In the genomic region with DNA sequence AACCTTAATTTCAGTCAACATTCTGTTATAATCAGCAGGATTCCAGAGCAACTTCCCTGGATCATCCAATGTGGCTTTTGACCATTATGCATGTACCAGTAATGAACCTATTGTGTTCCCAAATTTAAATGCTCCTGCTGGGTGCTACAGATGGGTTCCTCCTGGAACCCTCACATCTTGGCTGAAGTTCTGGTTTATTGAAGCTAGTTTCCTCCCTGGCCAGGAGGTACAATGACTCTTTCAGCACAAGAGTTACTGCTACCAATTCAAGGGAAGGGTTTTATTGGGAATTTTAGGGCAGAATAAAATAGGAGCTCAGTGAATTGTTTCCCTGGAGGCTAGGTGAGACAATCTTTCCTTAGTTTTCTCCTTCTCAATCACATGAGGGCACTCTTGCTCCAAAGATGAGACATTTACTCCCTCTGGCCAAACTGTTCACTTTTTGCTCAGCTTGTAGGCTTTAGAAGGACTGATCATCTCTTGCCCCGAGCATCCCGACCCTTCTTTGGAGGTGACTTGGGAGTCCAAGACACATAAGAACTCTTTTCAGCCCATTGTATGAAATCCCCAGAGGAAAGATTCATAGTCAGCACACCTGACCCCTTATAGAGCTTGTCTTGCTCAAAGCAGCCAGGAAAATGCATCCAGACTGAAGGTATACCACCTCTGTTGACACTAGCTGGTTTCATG, we compare ENCODE assay signal across 8 cellular contexts. TPM values are rescaled to one million over a fixed set of nuclear protein-coding genes. Genes with fewer than 3 reads are reported as not detected.
A peak's percentile ranks its signal among the peaks of the same experiment; 100 is the strongest.
DNase-seq lines count a peak whose midpoint lies in the region; ATAC-seq and TF ChIP-seq lines count a peak whose summit lies in the region.

No MANE protein-coding gene starts in this region.

- no peak overlapping the region for H3K4me2 ChIP-seq in GM23338

- H3K4me3 ChIP-seq in AG10803 (ENCODE audit: low read length) (no peak overlapping the region), GM23338 (no peak overlapping the region), astrocyte of the spinal cord (ENCODE audit: low read depth, low read length) (no peak overlapping the region)

- intact Hi-C loops in left colon (cut with DNase I, micrococcal nuclease): loop anchor here in 1 of 2 donors (10.0 kb wide), 1 partner anchor 304 kb away; a partner anchor contains a TSS

- H3K27ac ChIP-seq in GM23338 (ENCODE audit: low read depth): no peak overlapping the region

- H3K27me3 ChIP-seq in GM23338 (ENCODE audit: insufficient read depth): no peaks in the 10 kb centered on the region

- H3K36me3 Mint-ChIP-seq in GM23338 (ENCODE audit: low read depth): no peaks in the 10 kb centered on the region
- no peaks in the 10 kb centered on the region for H3K36me3 Mint-ChIP-seq in mesothelial cell of epicardium
- no peaks in the 10 kb centered on the region for H3K36me3 Mint-ChIP-seq in effector memory CD8-positive, alpha-beta T cell (ENCODE audit: insufficient read depth)

- ATAC-seq in GM23338 (peak; percentile 92), left colon (peak; percentile 77), HG03354 (IDR thresholded peaks at IDR 0.05; ENCODE audit: poor library complexity, severe bottlenecking, unreplicated experiment) (no peak)
- no peak for ATAC-seq in effector memory CD8-positive, alpha-beta T cell (replicated peaks)

- H3K4me1 Mint-ChIP-seq in GM23338: no peaks in the 10 kb centered on the region; the same call in 1 of the 3 replicates
- H3K4me1 Mint-ChIP-seq in mesothelial cell of epicardium: peaks cover 13% of the 10 kb centered on the region
- H3K4me1 Mint-ChIP-seq in effector memory CD8-positive, alpha-beta T cell (ENCODE audit: low read depth in 2 of 2): no peaks in the 10 kb centered on the region

- H3K27ac Mint-ChIP-seq in GM23338 (no peak overlapping the region; the same call in 1 of the 2 replicates), mesothelial cell of epicardium (no peak overlapping the region)
- H3K27ac Mint-ChIP-seq in effector memory CD8-positive, alpha-beta T cell: no peak overlapping the region

- no peaks in the 10 kb centered on the region for H3K9me2 ChIP-seq in GM23338 (ENCODE audit: insufficient read depth)

- H3K9me3 Mint-ChIP-seq in GM23338 (no peaks in the 10 kb centered on the region), mesothelial cell of epicardium (no peaks in the 10 kb centered on the region)
- no peaks in the 10 kb centered on the region for H3K9me3 Mint-ChIP-seq in effector memory CD8-positive, alpha-beta T cell

- H3K27me3 Mint-ChIP-seq in GM23338 (ENCODE audit: insufficient read depth, low read depth, poor library complexity): no peaks in the 10 kb centered on the region
- peaks cover 5% of the 10 kb centered on the region for H3K27me3 Mint-ChIP-seq in mesothelial cell of epicardium (ENCODE audit: low read depth)
- H3K27me3 Mint-ChIP-seq in effector memory CD8-positive, alpha-beta T cell: peaks cover 32 to 64% of the 10 kb centered on the region in 2 donors

- H3K4me1 ChIP-seq in GM23338 (ENCODE audit: insufficient read depth): no peaks in the 10 kb centered on the region

- no peak overlapping the region for H2AFZ ChIP-seq in GM23338

- H3K4me3 Mint-ChIP-seq in GM23338 (no peak overlapping the region), mesothelial cell of epicardium (no peak overlapping the region)
- H3K4me3 Mint-ChIP-seq in effector memory CD8-positive, alpha-beta T cell: no peak overlapping the region

- no peaks in the 10 kb centered on the region for H3F3A ChIP-seq in GM23338 (replicated peaks; ENCODE audit: low read depth)

- H4K20me1 ChIP-seq in GM23338 (replicated peaks; ENCODE audit: insufficient read depth): no peaks in the 10 kb centered on the region

- DNase-seq in AG10803 (ENCODE audit: low read depth): peak; percentile 67
- peak; percentile 80 for DNase-seq in GM23338 (ENCODE audit: low spot score)
- DNase-seq in NCI-H226: peak; percentile 9
- DNase-seq in astrocyte of the spinal cord (ENCODE audit: low read depth, low spot score): peak; percentile 63
- DNase-seq in left colon: no peak
- no peak for DNase-seq in mesothelial cell of epicardium (ENCODE audit: low spot score in 2 of 2, unreplicated experiment in 2 of 2)
- no peak for DNase-seq in effector memory CD8-positive, alpha-beta T cell

- no peaks in the 10 kb centered on the region for H3K36me3 ChIP-seq in GM23338 (ENCODE audit: insufficient read depth)

- H3K79me2 ChIP-seq in GM23338 (replicated peaks; ENCODE audit: insufficient read depth): no peaks in the 10 kb centered on the region

- peak; percentile 70 for TF ChIP-seq CTCF in AG10803 (conservative IDR thresholded peaks at IDR 0.05; ENCODE audit: low read length)
- peak; percentile 69 to 84 for TF ChIP-seq CTCF in GM23338 (conservative IDR thresholded peaks at IDR 0.05; ENCODE audit: low read depth in 2 of 2)
- TF ChIP-seq CTCF in astrocyte of the spinal cord (IDR thresholded peaks at IDR 0.05; ENCODE audit: low read depth, low read length): peak; percentile 52
- TF ChIP-seq CTCF in mesothelial cell of epicardium (IDR thresholded peaks at IDR 0.05; ENCODE audit: unreplicated experiment): no peak

- in situ Hi-C loops in astrocyte of the spinal cord (cut with HindIII; ENCODE audit: low sequenced_read_pairs): no loop called here

TF ChIP-seq in GM23338, 12 proteins besides CTCF, POLR2A, EP300 and RAD21 (continues in another document):
- TF ChIP-seq CREB1 (CRISPR knock-in tag; IDR thresholded peaks at IDR 0.05; ENCODE audit: low read depth) (no peak), JUNB (IDR thresholded peaks at IDR 0.05; ENCODE audit: unreplicated experiment) (no peak), NANOG (IDR thresholded peaks at IDR 0.05; ENCODE audit: borderline replicate concordance) (no peak), ZNF114 (CRISPR knock-in tag; IDR thresholded peaks at IDR 0.05) (no peak), EZH2phosphoT487 (IDR thresholded peaks at IDR 0.05; ENCODE audit: unreplicated experiment) (no peak), EZH2 (IDR thresholded peaks at IDR 0.05; ENCODE audit: low read depth, unreplicated experiment) (no peak), STAT1 (IDR thresholded peaks at IDR 0.05; ENCODE audit: unreplicated experiment) (no peak), ZNF331 (CRISPR knock-in tag; IDR thresholded peaks at IDR 0.05; ENCODE audit: low read depth) (no peak)
- TF ChIP-seq, protein P1, sequence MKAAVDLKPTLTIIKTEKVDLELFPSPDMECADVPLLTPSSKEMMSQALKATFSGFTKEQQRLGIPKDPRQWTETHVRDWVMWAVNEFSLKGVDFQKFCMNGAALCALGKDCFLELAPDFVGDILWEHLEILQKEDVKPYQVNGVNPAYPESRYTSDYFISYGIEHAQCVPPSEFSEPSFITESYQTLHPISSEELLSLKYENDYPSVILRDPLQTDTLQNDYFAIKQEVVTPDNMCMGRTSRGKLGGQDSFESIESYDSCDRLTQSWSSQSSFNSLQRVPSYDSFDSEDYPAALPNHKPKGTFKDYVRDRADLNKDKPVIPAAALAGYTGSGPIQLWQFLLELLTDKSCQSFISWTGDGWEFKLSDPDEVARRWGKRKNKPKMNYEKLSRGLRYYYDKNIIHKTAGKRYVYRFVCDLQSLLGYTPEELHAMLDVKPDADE (IDR thresholded peaks at IDR 0.05): no peak
- TF ChIP-seq, protein P2, sequence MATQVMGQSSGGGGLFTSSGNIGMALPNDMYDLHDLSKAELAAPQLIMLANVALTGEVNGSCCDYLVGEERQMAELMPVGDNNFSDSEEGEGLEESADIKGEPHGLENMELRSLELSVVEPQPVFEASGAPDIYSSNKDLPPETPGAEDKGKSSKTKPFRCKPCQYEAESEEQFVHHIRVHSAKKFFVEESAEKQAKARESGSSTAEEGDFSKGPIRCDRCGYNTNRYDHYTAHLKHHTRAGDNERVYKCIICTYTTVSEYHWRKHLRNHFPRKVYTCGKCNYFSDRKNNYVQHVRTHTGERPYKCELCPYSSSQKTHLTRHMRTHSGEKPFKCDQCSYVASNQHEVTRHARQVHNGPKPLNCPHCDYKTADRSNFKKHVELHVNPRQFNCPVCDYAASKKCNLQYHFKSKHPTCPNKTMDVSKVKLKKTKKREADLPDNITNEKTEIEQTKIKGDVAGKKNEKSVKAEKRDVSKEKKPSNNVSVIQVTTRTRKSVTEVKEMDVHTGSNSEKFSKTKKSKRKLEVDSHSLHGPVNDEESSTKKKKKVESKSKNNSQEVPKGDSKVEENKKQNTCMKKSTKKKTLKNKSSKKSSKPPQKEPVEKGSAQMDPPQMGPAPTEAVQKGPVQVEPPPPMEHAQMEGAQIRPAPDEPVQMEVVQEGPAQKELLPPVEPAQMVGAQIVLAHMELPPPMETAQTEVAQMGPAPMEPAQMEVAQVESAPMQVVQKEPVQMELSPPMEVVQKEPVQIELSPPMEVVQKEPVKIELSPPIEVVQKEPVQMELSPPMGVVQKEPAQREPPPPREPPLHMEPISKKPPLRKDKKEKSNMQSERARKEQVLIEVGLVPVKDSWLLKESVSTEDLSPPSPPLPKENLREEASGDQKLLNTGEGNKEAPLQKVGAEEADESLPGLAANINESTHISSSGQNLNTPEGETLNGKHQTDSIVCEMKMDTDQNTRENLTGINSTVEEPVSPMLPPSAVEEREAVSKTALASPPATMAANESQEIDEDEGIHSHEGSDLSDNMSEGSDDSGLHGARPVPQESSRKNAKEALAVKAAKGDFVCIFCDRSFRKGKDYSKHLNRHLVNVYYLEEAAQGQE (IDR thresholded peaks at IDR 0.05; ENCODE audit: unreplicated experiment): no peak

RNA-seq across cellular contexts. Expression of a gene that starts 8.8 kb away (rescaled TPM):
- total RNA-seq in GM23338 (2014; rRNA removed; shearing (Covaris generic)): 12.0 and 20.6 TPM in 2 replicates
- 5.1 and 8.4 TPM in 2 replicates for polyA plus RNA-seq in GM23338 (2016; fragmentation: Nextera tagmentation; extraction: Ambion mirVana)
- total RNA-seq in left colon: 10 to 100 TPM; 17.1 to 21.3 TPM
- total RNA-seq in mesothelial cell of epicardium: 28.4 to 29.5 TPM (median 29.2 TPM) in 3 replicates

Comparison
In these comparisons a context has a peak if more than half of its experiments do, and no peak if none do; other contexts are left out.
1. DNase-seq: peak in AG10803 (single experiment), GM23338 (single experiment), NCI-H226 (single experiment) and astrocyte of the spinal cord (single experiment); none in left colon (0 of 2), mesothelial cell of epicardium (0 of 2) and effector memory CD8-positive, alpha-beta T cell (0 of 3).
2. ATAC-seq: peak in GM23338 (single experiment) and left colon (single experiment); none in HG03354 (single experiment) and effector memory CD8-positive, alpha-beta T cell (single experiment).